ENCODE assay signal across 18 cellular contexts in genomic region chr2:205678743-205679142, GRCh38. TPM values are rescaled to one million over a fixed set of nuclear protein-coding genes. Genes with fewer than 3 reads are reported as not detected.
DNase-seq lines count a peak whose midpoint lies in the region; TF ChIP-seq lines count a peak whose summit lies in the region.
"Had no signal": no experiment of that assay in that cellular context is flagged by ENCODE, and none has a peak within 500 bp of the region (broad histone marks: within the 10 kb centered on the region; RNA-seq: fewer than 3 reads in every experiment).

No MANE protein-coding gene starts in this region.

- peaks cover 23% of the 10 kb centered on the region for H3K4me1 ChIP-seq in OCI-LY3 (ENCODE audit: low read length)
- peaks cover 48% of the 10 kb centered on the region for H3K4me1 ChIP-seq in mammary epithelial cell (ENCODE audit: insufficient read depth, low read length)
- peaks cover 21% of the 10 kb centered on the region for H3K4me1 ChIP-seq in GM23248 (ENCODE audit: insufficient read depth)

- H2AFZ ChIP-seq in OCI-LY3 (ENCODE audit: low read depth, low read length) = no peak overlapping the region
- peak overlapping the region; percentile 43 for H2AFZ ChIP-seq in mammary epithelial cell (ENCODE audit: low read depth, low read length)
- H2AFZ ChIP-seq in GM23248 = no peak overlapping the region

- intact Hi-C loops in mammary epithelial cell (cut with micrococcal nuclease) = loop anchor here (1.0 to 10.0 kb wide), 7 partner anchors 111 to 1353 kb away; no protein-coding TSS in a partner anchor

- H3K79me2 ChIP-seq in OCI-LY3 (ENCODE audit: low read length) (no peaks in the 10 kb centered on the region), mammary epithelial cell (ENCODE audit: insufficient read depth, low read length) (peaks cover 14% of the 10 kb centered on the region), GM23248 (ENCODE audit: insufficient read depth) (no peaks in the 10 kb centered on the region)

- H3K36me3 ChIP-seq in OCI-LY3 (replicated peaks; ENCODE audit: low read depth, low read length) (no peaks in the 10 kb centered on the region), mammary epithelial cell (ENCODE audit: insufficient read depth, low read length) (no peaks in the 10 kb centered on the region), GM23248 (ENCODE audit: low read depth) (no peaks in the 10 kb centered on the region)

- H3K27me3 ChIP-seq in OCI-LY3 (ENCODE audit: low read depth, low read length) = peaks cover 51% of the 10 kb centered on the region
- no peaks in the 10 kb centered on the region for H3K27me3 ChIP-seq in mammary epithelial cell (ENCODE audit: insufficient read depth, low read length)
- H3K27me3 ChIP-seq in GM23248 (replicated peaks; ENCODE audit: insufficient read depth) = no peaks in the 10 kb centered on the region

- peaks cover 10% of the 10 kb centered on the region for H3F3A ChIP-seq in GM23248 (ENCODE audit: insufficient read depth)

- H3K9ac ChIP-seq in OCI-LY3 (ENCODE audit: low read length) = no peak overlapping the region
- peak overlapping the region; percentile 70 for H3K9ac ChIP-seq in mammary epithelial cell (ENCODE audit: insufficient read depth, low read length)
- H3K9ac ChIP-seq in GM23248 = no peak overlapping the region

- peak; percentile 95 for DNase-seq in mammary epithelial cell
- DNase-seq in islet precursor cell = peak; percentile 71
- DNase-seq in renal cortical epithelial cell (ENCODE audit: low read depth) = peak; percentile 80
- no peak for DNase-seq in GM23248
- DNase-seq in GM13976 (ENCODE audit: low spot score) = no peak
- DNase-seq in cerebellar nuclear complex (lab: John Stamatoyannopoulos, UW) = no peak
- DNase-seq: Calu3; CD4-positive, CD25-positive, alpha-beta regulatory T cell; DMS53; H7; IMR-90; Karpas-422; MM.1S; NCI-H1105; NCI-H187; NCI-H510A; NCI-H774 had no signal

- no peaks in the 10 kb centered on the region for H4K20me1 ChIP-seq in OCI-LY3 (ENCODE audit: insufficient read depth, low read length)
- no peaks in the 10 kb centered on the region for H4K20me1 ChIP-seq in mammary epithelial cell (ENCODE audit: insufficient read depth, low read length)
- no peaks in the 10 kb centered on the region for H4K20me1 ChIP-seq in GM23248 (ENCODE audit: insufficient read depth)

- H3K4me3 ChIP-seq in OCI-LY3 (ENCODE audit: low read length) (no peak overlapping the region), mammary epithelial cell (replicated peaks in 1 of 3; ENCODE audit: insufficient read depth in 1 of 3, low read depth in 2 of 3, low read length in 3 of 3) (peak overlapping the region in 1 of 3 experiments; percentile 12), GM23248 (no peak overlapping the region)

- BruUV-seq in mammary epithelial cell (replicated peaks; lab: Mats Ljungman, UMichigan) = no TSS peak

- H3K27ac ChIP-seq in OCI-LY3 (ENCODE audit: low read length) (no peak overlapping the region), mammary epithelial cell (ENCODE audit: insufficient read depth, low read depth, low read length) (peak overlapping the region; percentile 93), GM23248 (no peak overlapping the region)

- dilution Hi-C loops in mammary epithelial cell (cut with HindIII; ENCODE audit: low sequenced_read_pairs) = no loop called here

- H3K4me2 ChIP-seq in OCI-LY3 (ENCODE audit: low read length) (peak overlapping the region; percentile 24; the same call in 1 of the 2 replicates), mammary epithelial cell (ENCODE audit: insufficient read depth, low read depth, low read length) (peak overlapping the region; percentile 73), GM23248 (ENCODE audit: unreplicated experiment) (no peak overlapping the region)

- 0% methylated on average over 7 of the region's 7 CpGs for WGBS in mammary epithelial cell (ENCODE audit: low coverage, missing lambda C conversion rate)
- 88 to 90% methylated on average over 7 of the region's 7 CpGs for WGBS in GM23248 (ENCODE audit: low coverage in 1 of 2, low lambda C conversion rate in 2 of 2, missing lambda C conversion rate in 2 of 2), 2 experiments

- no peaks in the 10 kb centered on the region for H3K9me2 ChIP-seq in GM23248 (ENCODE audit: insufficient read depth)

- H3K9me3 ChIP-seq in OCI-LY3 (ENCODE audit: insufficient read depth, low read length) = no peaks in the 10 kb centered on the region
- no peaks in the 10 kb centered on the region for H3K9me3 ChIP-seq in mammary epithelial cell (replicated peaks; ENCODE audit: insufficient read depth, low read length)
- H3K9me3 ChIP-seq in GM23248 (ENCODE audit: low read depth) = no peaks in the 10 kb centered on the region

- in situ Hi-C loops in mammary epithelial cell (cut with MboI; ENCODE audit: low sequenced_read_pairs in 2 of 2) = loop anchor here (5.0 to 10.0 kb wide), 3 partner anchors 204 to 354 kb away; no protein-coding TSS in a partner anchor
- in situ Hi-C loops in GM23248 (cut with MboI) = loop anchor here (10.0 kb wide), 2 partner anchors 804 to 1354 kb away; no protein-coding TSS in a partner anchor
- in situ Hi-C loops in GM13976 (cut with MboI; ENCODE audit: low sequenced_read_pairs, unreplicated experiment) = no loop called here

- CTCF ChIA-PET in mammary epithelial cell (lab: Charles Lee; ENCODE audit: low non-redundant PET) = interaction anchor here (1.3 kb wide), 1 partner anchor 247 kb away, joined by 3 read pairs; no protein-coding TSS in a partner anchor

- TF ChIP-seq CTCF in OCI-LY3 (IDR thresholded peaks at IDR 0.05; ENCODE audit: low read depth, low read length) (no peak), mammary epithelial cell (conservative IDR thresholded peaks at IDR 0.05 in 1 of 2, IDR thresholded peaks at IDR 0.05 in 1 of 2; ENCODE audit: extremely low read depth in 1 of 2, insufficient read depth in 1 of 2, low read depth in 1 of 2, low read length in 2 of 2) (no peak), GM13976 (IDR thresholded peaks at IDR 0.05; ENCODE audit: borderline replicate concordance, control extremely low read depth, extremely low read depth, insufficient read depth, missing control alignments) (no peak)

RNA-seq across cellular contexts. Expression of gene NRP2, which starts 3.6 kb away (rescaled TPM):
- total RNA-seq in mammary epithelial cell = 10 to 100 TPM; 32.3 to 58.8 TPM
- polyA plus RNA-seq in mammary epithelial cell = 47.4 TPM
- polyA minus RNA-seq in mammary epithelial cell = 109 TPM
- 38.9 and 39.1 TPM in 2 replicates for total RNA-seq in renal cortical epithelial cell
- 9.0 and 36.7 TPM in 2 replicates for total RNA-seq in GM23248 (2014; rRNA removed; shearing (Covaris generic))
- 5.6 and 6.9 TPM in 2 replicates for polyA plus RNA-seq in GM23248 (2016; fragmentation: Nextera tagmentation; extraction: Ambion mirVana)
- total RNA-seq: CD4-positive, CD25-positive, alpha-beta regulatory T cell had no signal

Comparison
In these comparisons a context has a peak if more than half of its experiments do, and no peak if none do; other contexts are left out.
1. DNase-seq: peak in mammary epithelial cell (single experiment), islet precursor cell (single experiment) and renal cortical epithelial cell (single experiment); none in GM23248 (single experiment), GM13976 (single experiment) and cerebellar nuclear complex (0 of 2).